In genomic region chr4:171719691-171720090, GRCh38 we compare ENCODE assay signal across 33 cellular contexts.
"Had no signal": no experiment of that assay in that cellular context is flagged by ENCODE, and none has a peak within 500 bp of the region (broad histone marks: within the 10 kb centered on the region; RNA-seq: fewer than 3 reads in every experiment).

No MANE protein-coding gene starts in this region.

- H3K9me3 Mint-ChIP-seq: endodermal cell had no signal

- H3K27ac ChIP-seq: adrenal gland, breast epithelium, cardiac muscle cell, colonic mucosa, dorsolateral prefrontal cortex, foreskin keratinocyte, gastroesophageal sphincter, heart right ventricle, VCaP had no signal

- H3K4me3 Mint-ChIP-seq: activated CD4-positive, alpha-beta T cell treated with anti-CD3 and anti-CD28 coated beads, Interleukin-2, amount 10 ng/mL, durations not matched to agents 7 days and 5 days; activated CD8-positive, alpha-beta T cell treated with anti-CD3 and anti-CD28 coated beads for 36 hours; activated naive CD8-positive, alpha-beta T cell; activated T-cell treated with anti-CD3 and anti-CD28 coated beads, Interleukin-2, amount 50 U/mL, for 4 hours; activated T-helper 17 cell treated with anti-CD3 and anti-CD28 coated beads, Interleukin-2, amount 50 U/mL, for 72 hours; brain; dendritic cell treated with granulocyte-macrophage colony-stimulating factor and Interleukin-4, amounts not matched to agents 40 ng/mL and 50 ng/mL, for 4 days; endodermal cell; WTC11 had no signal

- DNase-seq: activated CD4-positive, alpha-beta T cell treated with anti-CD3 and anti-CD28 coated beads for 1 hour; activated CD4-positive, alpha-beta T cell treated with anti-CD3 and anti-CD28 coated beads for 4 hours; activated CD4-positive, alpha-beta T cell treated with anti-CD3 and anti-CD28 coated beads, Interleukin-2, amount 10 ng/mL, durations not matched to agents 7 days and 5 days; activated CD4-positive, alpha-beta T cell treated with anti-CD3 and anti-CD28 coated beads, Interleukin-2, amount 50 U/mL, for 4 hours; activated CD8-positive, alpha-beta memory T cell treated with anti-CD3 and anti-CD28 coated beads for 24 hours; activated CD8-positive, alpha-beta T cell treated with anti-CD3 and anti-CD28 coated beads for 36 hours; activated effector memory CD4-positive, alpha-beta T cell treated with Interleukin-2 at 50 U/mL for 16 hours; activated gamma-delta T cell treated with Interleukin-2 at 50 U/mL for 16 hours; activated naive CD4-positive, alpha-beta T cell treated with anti-CD3 and anti-CD28 coated beads, Interleukin-2, amount 50 U/mL, for 16 hours; activated naive CD4-positive, alpha-beta T cell treated with Interleukin-2 at 50 U/mL for 16 hours; activated T-cell treated with anti-CD3 and anti-CD28 coated beads, Interleukin-2, amount 50 U/mL, for 4 hours; adrenal gland; amygdala; aorta; central memory CD4-positive, alpha-beta T cell; cerebellar nuclear complex; colonic mucosa; dorsolateral prefrontal cortex; effector memory CD4-positive, alpha-beta T cell; endodermal cell; foreskin keratinocyte; heart right ventricle; T-helper 2 cell had no signal

- H3K4me1 ChIP-seq: adrenal gland, breast epithelium, colonic mucosa, foreskin keratinocyte, gastroesophageal sphincter, heart right ventricle had no signal

- H3K27me3 Mint-ChIP-seq: activated CD4-positive, alpha-beta T cell treated with anti-CD3 and anti-CD28 coated beads, Interleukin-2, amount 10 ng/mL, durations not matched to agents 7 days and 5 days; activated CD8-positive, alpha-beta T cell treated with anti-CD3 and anti-CD28 coated beads for 36 hours; activated naive CD8-positive, alpha-beta T cell; activated T-helper 17 cell treated with anti-CD3 and anti-CD28 coated beads, Interleukin-2, amount 50 U/mL, for 72 hours; dendritic cell treated with granulocyte-macrophage colony-stimulating factor and Interleukin-4, amounts not matched to agents 40 ng/mL and 50 ng/mL, for 4 days had no signal

- H3K9me3 ChIP-seq: adrenal gland, colonic mucosa, gastroesophageal sphincter had no signal

- H3K27ac Mint-ChIP-seq: activated CD4-positive, alpha-beta T cell treated with anti-CD3 and anti-CD28 coated beads, Interleukin-2, amount 10 ng/mL, durations not matched to agents 7 days and 5 days; activated CD8-positive, alpha-beta T cell treated with anti-CD3 and anti-CD28 coated beads for 36 hours; activated naive CD8-positive, alpha-beta T cell; activated T-helper 17 cell treated with anti-CD3 and anti-CD28 coated beads, Interleukin-2, amount 50 U/mL, for 72 hours; brain; dendritic cell treated with granulocyte-macrophage colony-stimulating factor and Interleukin-4, amounts not matched to agents 40 ng/mL and 50 ng/mL, for 4 days; endodermal cell; WTC11 had no signal

- H3K36me3 ChIP-seq: adrenal gland, breast epithelium, cardiac muscle cell, colonic mucosa, gastroesophageal sphincter, heart right ventricle had no signal

- ATAC-seq: activated CD8-positive, alpha-beta T cell treated with anti-CD3 and anti-CD28 coated beads for 36 hours; activated T-cell treated with anti-CD3 and anti-CD28 coated beads, Interleukin-2, amount 50 U/mL, for 4 hours; activated T-helper 17 cell treated with anti-CD3 and anti-CD28 coated beads, Interleukin-2, amount 50 U/mL, for 72 hours; esophagus mucosa; foreskin keratinocyte; gastroesophageal sphincter; heart right ventricle; WTC11 had no signal

- H3K36me3 Mint-ChIP-seq: activated naive CD8-positive, alpha-beta T cell; brain had no signal

- H3K27me3 ChIP-seq: adrenal gland, breast epithelium, cardiac muscle cell, colonic mucosa, dorsolateral prefrontal cortex, foreskin keratinocyte, gastroesophageal sphincter, heart right ventricle had no signal

- H3K4me3 ChIP-seq: adrenal gland, breast epithelium, cardiac muscle cell, colonic mucosa, dorsolateral prefrontal cortex, gastroesophageal sphincter, heart right ventricle had no signal

- H3K4me1 Mint-ChIP-seq: activated CD4-positive, alpha-beta T cell treated with anti-CD3 and anti-CD28 coated beads, Interleukin-2, amount 10 ng/mL, durations not matched to agents 7 days and 5 days; activated T-helper 17 cell treated with anti-CD3 and anti-CD28 coated beads, Interleukin-2, amount 50 U/mL, for 72 hours; endodermal cell had no signal
